In genomic region chr15:74994685-74995084, GRCh38 we compare ENCODE assay signal across 9 cellular contexts. TPM values are rescaled to one million over a fixed set of nuclear protein-coding genes. Genes with fewer than 3 reads are reported as not detected.
DNase-seq lines count a peak whose midpoint lies in the region; ATAC-seq and TF ChIP-seq lines count a peak whose summit lies in the region.
"Had no signal": no experiment of that assay in that cellular context is flagged by ENCODE, and none has a peak within 500 bp of the region (broad histone marks: within the 10 kb centered on the region; RNA-seq: fewer than 3 reads in every experiment).

No MANE protein-coding gene starts in this region.

- no peaks in the 10 kb centered on the region for H4K20me1 ChIP-seq in BLaER1

- no peak overlapping the region for H3K27ac ChIP-seq in BLaER1
- H3K27ac ChIP-seq in angular gyrus (ENCODE audit: low read depth, low read length): peak overlapping the region; percentile 75
- no peak overlapping the region for H3K27ac ChIP-seq in muscle layer of duodenum (ENCODE audit: low read length)
- H3K27ac ChIP-seq: upper lobe of left lung had no signal

- H3K36me3 Mint-ChIP-seq in HFFc6 (ENCODE audit: low read depth): peaks cover 7% of the 10 kb centered on the region

- H3K27me3 Mint-ChIP-seq in HFFc6 (ENCODE audit: insufficient read depth): peaks cover 14% of the 10 kb centered on the region

- DNase-seq in HFFc6 (no peak), C1 segment of cervical spinal cord (lab: John Stamatoyannopoulos, UW) (no peak), midbrain (lab: John Stamatoyannopoulos, UW) (no peak)

- no peak overlapping the region for H3K9ac ChIP-seq in BLaER1

- no peak overlapping the region for H3K27ac Mint-ChIP-seq in HFFc6

- peak overlapping the region; percentile 83 for H3K4me3 Mint-ChIP-seq in HFFc6

- H3K27me3 ChIP-seq in BLaER1: no peaks in the 10 kb centered on the region; the same call in 1 of the 2 replicates
- peaks cover 4% of the 10 kb centered on the region for H3K27me3 ChIP-seq in muscle layer of duodenum (ENCODE audit: low read depth, low read length)

- H3K4me1 Mint-ChIP-seq in HFFc6 (ENCODE audit: low read depth): peaks cover 20% of the 10 kb centered on the region

- H3K9me3 ChIP-seq in BLaER1 (no peaks in the 10 kb centered on the region), muscle layer of duodenum (ENCODE audit: control insufficient read depth in 1 of 2, low read length in 2 of 2) (no peaks in the 10 kb centered on the region)
- H3K9me3 ChIP-seq: upper lobe of left lung had no signal

- H3K4me1 ChIP-seq in BLaER1 (peaks cover 22% of the 10 kb centered on the region), muscle layer of duodenum (ENCODE audit: control insufficient read depth in 1 of 2, insufficient read depth in 2 of 2, low read length in 2 of 2) (peaks cover 0 to 8% of the 10 kb centered on the region in 2 donors)

- H3K4me3 ChIP-seq in BLaER1: no peak overlapping the region
- peak overlapping the region; percentile 44 to 87 for H3K4me3 ChIP-seq in muscle layer of duodenum (ENCODE audit: low read depth in 1 of 2, low read length in 2 of 2)

- H3K9me3 Mint-ChIP-seq in HFFc6: no peaks in the 10 kb centered on the region; the same call in 1 of the 2 replicates

- H3K4me2 ChIP-seq in BLaER1: peak overlapping the region; percentile 94; the same call in 1 of the 2 replicates

- ATAC-seq in GM21825 (IDR thresholded peaks at IDR 0.05; ENCODE audit: unreplicated experiment): no peak
- ATAC-seq in GM21786 (IDR thresholded peaks at IDR 0.05; ENCODE audit: unreplicated experiment): no peak

- H3K36me3 ChIP-seq in BLaER1 (no peaks in the 10 kb centered on the region), muscle layer of duodenum (ENCODE audit: control insufficient read depth in 1 of 2, insufficient read depth in 2 of 2, low read length in 2 of 2) (no peaks in the 10 kb centered on the region)
- H3K36me3 ChIP-seq: upper lobe of left lung had no signal

- TF ChIP-seq CTCF in HFFc6 (IDR thresholded peaks at IDR 0.05): no peak

RNA-seq across cellular contexts. Expression of gene SCAMP5, which starts 0.7 kb away (rescaled TPM):
- total RNA-seq in HFFc6 (2021; fragmentation: NEBNext Ultra II Directional; extraction: Animal tissue kit (Norgen Biotek cat#: 25700)): 10 to 100 TPM in 2 of 6 experiments, 1 to 10 TPM in 4; 6.4 to 11.2 (median 6.9) TPM

RNA-seq across cellular contexts. Expression of gene PPCDC, which starts 28.7 kb away (rescaled TPM):
- total RNA-seq in HFFc6 (2021; fragmentation: NEBNext Ultra II Directional; extraction: Animal tissue kit (Norgen Biotek cat#: 25700)): 10 to 100 TPM in 5 of 6 experiments, 1 to 10 TPM in 1; 9.8 to 12.3 (median 11.2) TPM

RNA-seq across cellular contexts. Expression of gene RPP25, which starts 38.1 kb away (rescaled TPM):
- total RNA-seq in HFFc6 (2021; fragmentation: NEBNext Ultra II Directional; extraction: Animal tissue kit (Norgen Biotek cat#: 25700)): 1 to 10 TPM in 5 of 6 experiments, under 1 TPM in 1; 0.76 to 1.7 (median 1.5) TPM

RNA-seq across cellular contexts. Expression of gene COX5A, which starts 56.8 kb away (rescaled TPM):
- total RNA-seq in HFFc6 (2021; fragmentation: NEBNext Ultra II Directional; extraction: Animal tissue kit (Norgen Biotek cat#: 25700)): 100 to 1,000 TPM; 181 to 189 (median 186) TPM
